8 cellular contexts compared by ENCODE assay signal in the genomic region with DNA sequence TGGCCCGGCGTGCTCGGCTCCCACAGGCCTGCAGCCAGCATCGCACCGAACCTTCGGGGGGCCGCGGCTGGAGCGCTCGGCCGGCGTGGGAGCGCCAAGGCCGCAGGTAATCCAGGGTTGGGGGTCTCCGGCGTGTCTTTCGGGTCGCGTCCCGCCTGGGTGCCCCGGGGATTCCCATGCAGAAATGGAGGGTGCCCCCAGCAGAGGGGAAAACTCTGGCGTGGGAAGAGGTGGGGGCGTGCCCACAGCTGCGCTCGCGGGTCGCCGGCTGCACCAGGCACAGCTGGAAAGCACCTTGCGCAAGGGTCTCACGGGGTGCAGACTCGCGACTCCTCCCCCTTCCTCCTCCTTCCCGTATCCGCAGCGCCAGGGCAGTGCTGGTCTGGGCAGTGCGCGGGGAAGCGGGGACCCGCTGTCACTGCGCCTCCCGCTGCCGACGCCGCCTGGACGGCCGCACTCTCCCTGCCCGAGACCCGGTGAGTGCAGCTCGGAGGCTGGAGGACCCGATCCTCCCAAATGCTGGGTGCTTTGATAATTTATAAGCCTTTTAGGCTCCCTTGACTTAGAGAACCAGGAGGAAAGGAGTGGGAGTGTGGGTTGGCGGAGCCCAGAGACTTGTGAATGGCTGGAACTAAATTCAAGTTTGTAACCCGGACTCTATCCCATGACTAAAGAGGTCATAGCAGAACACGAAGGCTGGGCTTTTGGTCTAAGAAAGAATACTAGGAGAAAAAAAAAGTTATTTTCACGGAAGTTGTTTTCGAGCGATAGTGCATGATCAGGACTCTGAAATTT. TPM values are rescaled to one million over a fixed set of nuclear protein-coding genes. Genes with fewer than 3 reads are reported as not detected.
A peak's percentile ranks its signal among the peaks of the same experiment; 100 is the strongest.
DNase-seq lines count a peak whose midpoint lies in the region; ATAC-seq and TF ChIP-seq lines count a peak whose summit lies in the region.

No MANE protein-coding gene starts in this region.

- H3K4me1 ChIP-seq in CD4-positive, CD25-positive, alpha-beta regulatory T cell (ENCODE audit: control insufficient read depth, insufficient read depth, low read length, poor library complexity, severe bottlenecking) = peaks cover 49% of the 10 kb centered on the region
- peaks cover 0 to 70% (median 60%) of the 10 kb centered on the region in 9 donors for H3K4me1 ChIP-seq in heart right ventricle

- 0% methylated on average over 52 to 56 of the region's 56 CpGs for WGBS in adipose tissue, 3 donors
- 0% methylated on average over 56 of the region's 56 CpGs for WGBS in heart right ventricle, 2 donors

- TF ChIP-seq CTCF in SU-DHL-6 (IDR thresholded peaks at IDR 0.05; ENCODE audit: insufficient read depth, low read length, poor library complexity, severe bottlenecking) (no peak), heart right ventricle (IDR thresholded peaks at IDR 0.05) (no peak), progenitor cell of endocrine pancreas (IDR thresholded peaks at IDR 0.05; ENCODE audit: unreplicated experiment) (no peak)

- peak overlapping the region; percentile 80 for H3K27ac ChIP-seq in CD4-positive, CD25-positive, alpha-beta regulatory T cell (ENCODE audit: insufficient read depth, low read length, poor library complexity, severe bottlenecking)
- no peak overlapping the region for H3K27ac ChIP-seq in SU-DHL-6 (ENCODE audit: low read depth, low read length)
- peak overlapping the region; percentile 92 for H3K27ac ChIP-seq in adipose tissue (ENCODE audit: low read depth, low read length)
- H3K27ac ChIP-seq in heart right ventricle = peak overlapping the region; percentile 90 to 99 (median 99)

- H3K27ac Mint-ChIP-seq in CD4-positive, CD25-positive, alpha-beta regulatory T cell = peak overlapping the region; percentile 79 to 95 (median 89)
- peak overlapping the region; percentile 76 for H3K27ac Mint-ChIP-seq in progenitor cell of endocrine pancreas

- peaks cover 15% of the 10 kb centered on the region for H3K27me3 Mint-ChIP-seq in CD4-positive, CD25-positive, alpha-beta regulatory T cell
- H3K27me3 Mint-ChIP-seq in progenitor cell of endocrine pancreas = no peaks in the 10 kb centered on the region

- H3K9me3 ChIP-seq in CD4-positive, CD25-positive, alpha-beta regulatory T cell (ENCODE audit: control insufficient read depth in 2 of 2, low read length in 2 of 2) = no peaks in the 10 kb centered on the region
- H3K9me3 ChIP-seq in SU-DHL-6 (ENCODE audit: insufficient read depth, low read length) (no peaks in the 10 kb centered on the region), heart right ventricle (no peaks in the 10 kb centered on the region)

- intact Hi-C loops in heart right ventricle (cut with DNase I) = loop anchor here in 1 of 10 donors (1.0 kb wide), 1 partner anchor 21 kb away; no protein-coding TSS in a partner anchor

- peaks cover 6% of the 10 kb centered on the region; the same call in 1 of the 2 replicates for H3F3A ChIP-seq in SU-DHL-6 (ENCODE audit: insufficient read depth)

- no peaks in the 10 kb centered on the region for H3K36me3 ChIP-seq in CD4-positive, CD25-positive, alpha-beta regulatory T cell (ENCODE audit: control insufficient read depth, insufficient read depth, low read length)
- H3K36me3 ChIP-seq in SU-DHL-6 (ENCODE audit: low read length) (no peaks in the 10 kb centered on the region), heart right ventricle (peaks cover 0 to 26% (median 3%) of the 10 kb centered on the region in 9 donors)

- H2AFZ ChIP-seq in SU-DHL-6 (ENCODE audit: low read depth, low read length, severe bottlenecking) = peak overlapping the region; percentile 94

- peak; percentile 26 to 40 for ATAC-seq in CD4-positive, CD25-positive, alpha-beta regulatory T cell (ENCODE audit: low read depth in 2 of 2)
- ATAC-seq in GM19397 (IDR thresholded peaks at IDR 0.05; ENCODE audit: unreplicated experiment) (peak; percentile 49), HG03520 (IDR thresholded peaks at IDR 0.05; ENCODE audit: unreplicated experiment) (peak; percentile 40), heart right ventricle (peak; percentile 56 to 89 (median 70))

- peak overlapping the region; percentile 60 for H3K9ac ChIP-seq in SU-DHL-6 (ENCODE audit: low read length)

- DNase-seq in CD4-positive, CD25-positive, alpha-beta regulatory T cell = peak; percentile 27 to 62 (median 53)
- DNase-seq in heart right ventricle (peak; percentile 83 to 85), progenitor cell of endocrine pancreas (ENCODE audit: low spot score, unreplicated experiment) (peak; percentile 66), NCI-H1694 treated with DMSO at 0.1 percent for 48 hours (lab: John Stamatoyannopoulos, UW) (no peak)

- H4K20me1 ChIP-seq in SU-DHL-6 (ENCODE audit: low read depth, low read length) = no peaks in the 10 kb centered on the region

- peak overlapping the region; percentile 87 for H3K4me3 ChIP-seq in CD4-positive, CD25-positive, alpha-beta regulatory T cell (ENCODE audit: low read depth, low read length)
- H3K4me3 ChIP-seq in SU-DHL-6 (ENCODE audit: insufficient read depth, low read length, poor library complexity, severe bottlenecking) = peak overlapping the region; percentile 74
- H3K4me3 ChIP-seq in heart right ventricle = peak overlapping the region; percentile 74 to 98 (median 94)

- H3K79me2 ChIP-seq in SU-DHL-6 (ENCODE audit: insufficient read depth, low read length) = no peaks in the 10 kb centered on the region

- peaks cover 27 to 54% (median 46%) of the 10 kb centered on the region in 4 donors for H3K4me1 Mint-ChIP-seq in CD4-positive, CD25-positive, alpha-beta regulatory T cell
- H3K4me1 Mint-ChIP-seq in progenitor cell of endocrine pancreas (ENCODE audit: low read depth) = peaks cover 45% of the 10 kb centered on the region

- H3K36me3 Mint-ChIP-seq in CD4-positive, CD25-positive, alpha-beta regulatory T cell = peaks cover 8% of the 10 kb centered on the region
- peaks cover 4% of the 10 kb centered on the region for H3K36me3 Mint-ChIP-seq in progenitor cell of endocrine pancreas (ENCODE audit: insufficient read depth)

- no peaks in the 10 kb centered on the region for H3K9me3 Mint-ChIP-seq in CD4-positive, CD25-positive, alpha-beta regulatory T cell
- no peaks in the 10 kb centered on the region for H3K9me3 Mint-ChIP-seq in progenitor cell of endocrine pancreas (ENCODE audit: low read depth)

- H3K27me3 ChIP-seq in CD4-positive, CD25-positive, alpha-beta regulatory T cell (ENCODE audit: control insufficient read depth, insufficient read depth, low read length) = no peaks in the 10 kb centered on the region
- no peaks in the 10 kb centered on the region for H3K27me3 ChIP-seq in SU-DHL-6 (ENCODE audit: low read length)
- no peaks in the 10 kb centered on the region for H3K27me3 ChIP-seq in heart right ventricle

- peak overlapping the region; percentile 83 to 95 (median 90) for H3K4me3 Mint-ChIP-seq in CD4-positive, CD25-positive, alpha-beta regulatory T cell
- H3K4me3 Mint-ChIP-seq in progenitor cell of endocrine pancreas (ENCODE audit: low read depth) = peak overlapping the region; percentile 87

- no peaks in the 10 kb centered on the region for H3K9me2 ChIP-seq in SU-DHL-6 (replicated peaks; ENCODE audit: insufficient read depth, low read length)

- peak overlapping the region; percentile 76 for H3K4me2 ChIP-seq in SU-DHL-6 (ENCODE audit: low read depth, low read length, poor library complexity, severe bottlenecking)

RNA-seq across cellular contexts. Expression of a gene that starts 0.5 kb away (rescaled TPM):
- 31.0 TPM for total RNA-seq in CD4-positive, CD25-positive, alpha-beta regulatory T cell
- 1 to 10 TPM in 3 of 4 donors, under 1 TPM in 1; 0.69 to 1.4 (median 1.1) TPM for polyA plus RNA-seq in CD4-positive, CD25-positive, alpha-beta regulatory T cell
- 100 to 1,000 TPM in 1 of 3 donors, 10 to 100 TPM in 1, 1 to 10 TPM in 1; 4.9 to 111 (median 45.0) TPM for polyA plus RNA-seq in adipose tissue
- 10 to 100 TPM in 3 of 10 donors, 1 to 10 TPM in 7; 2.7 to 19.2 (median 6.9) TPM for total RNA-seq in heart right ventricle
- polyA plus RNA-seq in heart right ventricle = 10 to 100 TPM in 1 of 2 donors, 1 to 10 TPM in 1; 3.8 to 14.0 TPM
- total RNA-seq in progenitor cell of endocrine pancreas = 15.0 and 16.8 TPM in 2 replicates
